ENCODE assay signal across 29 cellular contexts in genomic region chr2:234472155-234472554, GRCh38.
"Had no signal": no experiment of that assay in that cellular context is flagged by ENCODE, and none has a peak within 500 bp of the region (broad histone marks: within the 10 kb centered on the region; RNA-seq: fewer than 3 reads in every experiment).

No MANE protein-coding gene starts in this region.

- H3K27me3 Mint-ChIP-seq: natural killer cell treated with Interleukin-12 subunit alpha and Interleukin-12 subunit beta and Interleukin-15 and Interleukin-18, amount 100 ng/mL, for 72 hours; stimulated activated naive CD8-positive, alpha-beta T cell treated with anti-CD3 and anti-CD28 coated beads, Interleukin-15, Interleukin-2, amounts not matched to agents 100 ng/mL and 50 ng/mL, for 24 hours had no signal

- H3K27ac ChIP-seq: esophagus muscularis mucosa, foreskin keratinocyte, gastroesophageal sphincter, heart left ventricle, left lung, parathyroid adenoma, right lobe of liver, thoracic aorta, tibial nerve, upper lobe of right lung, uterus had no signal

- H3K4me1 Mint-ChIP-seq: neural crest cell had no signal

- FAIRE-seq: endothelial cell of umbilical vein, islet of Langerhans, small intestine had no signal

- H3K9ac ChIP-seq: parathyroid adenoma had no signal

- H3K36me3 ChIP-seq: esophagus muscularis mucosa, gastroesophageal sphincter, heart left ventricle, left lung, right lobe of liver, thoracic aorta, tibial nerve, upper lobe of right lung, uterus had no signal

- H3K4me3 ChIP-seq: esophagus muscularis mucosa, gastroesophageal sphincter, heart left ventricle, left lung, mucosa of descending colon, right lobe of liver, thoracic aorta, tibial nerve, upper lobe of right lung, uterus had no signal

- H3K9me3 Mint-ChIP-seq: natural killer cell treated with Interleukin-12 subunit alpha and Interleukin-12 subunit beta and Interleukin-15 and Interleukin-18, amount 100 ng/mL, for 72 hours had no signal

- H3K79me2 ChIP-seq: parathyroid adenoma had no signal

- H3K4me1 ChIP-seq: esophagus muscularis mucosa, gastroesophageal sphincter, left lung, parathyroid adenoma, right lobe of liver, tibial nerve, upper lobe of right lung, uterus had no signal

- H3K9me3 ChIP-seq: gastroesophageal sphincter, heart left ventricle, left lung, mucosa of descending colon, right lobe of liver, thoracic aorta, upper lobe of right lung, uterus had no signal

- DNase-seq: dermis blood vessel endothelial cell; effector memory CD4-positive, alpha-beta T cell; foreskin keratinocyte; heart left ventricle; hippocampal formation; left cardiac atrium; left lung; mesenchymal stem cell; mucosa of descending colon; naive B cell; right lobe of liver; small intestine; stimulated activated CD4-positive, alpha-beta T cell treated with anti-CD3 and anti-CD28 coated beads, Interleukin-15, amount 100 ng/mL, for 24 hours; stimulated activated CD4-positive, alpha-beta T cell treated with anti-CD3 and anti-CD28 coated beads, Interleukin-2, amount 100 ng/mL, for 48 hours; stimulated activated naive B cell treated with anti-CD40 and anti-IgM and Interleukin-4, amounts not matched to agents 10 μg/mL and 1 μg/mL and 100 μg/mL, for 72 hours; upper lobe of right lung; uterus had no signal

- H3K27ac Mint-ChIP-seq: mesothelial cell of epicardium; naive B cell; progenitor cell of endocrine pancreas; stimulated activated naive B cell treated with anti-CD40 and anti-IgM and Interleukin-4, amounts not matched to agents 10 μg/mL and 1 μg/mL and 100 μg/mL, for 72 hours; stimulated activated naive CD8-positive, alpha-beta T cell treated with anti-CD3 and anti-CD28 coated beads, Interleukin-15, Interleukin-2, amounts not matched to agents 100 ng/mL and 50 ng/mL, for 24 hours had no signal

- H2AFZ ChIP-seq: parathyroid adenoma had no signal

- H3K36me3 Mint-ChIP-seq: mesothelial cell of epicardium; naive B cell; natural killer cell treated with Interleukin-12 subunit alpha and Interleukin-12 subunit beta and Interleukin-15 and Interleukin-18, amount 100 ng/mL, for 72 hours had no signal

- H3K27me3 ChIP-seq: esophagus muscularis mucosa, foreskin keratinocyte, gastroesophageal sphincter, heart left ventricle, left lung, right lobe of liver, tibial nerve, upper lobe of right lung, uterus had no signal

- H3K4me3 Mint-ChIP-seq: mesothelial cell of epicardium; naive B cell; natural killer cell treated with Interleukin-12 subunit alpha and Interleukin-12 subunit beta and Interleukin-15 and Interleukin-18, amount 100 ng/mL, for 72 hours; neural crest cell; stimulated activated naive B cell treated with anti-CD40 and anti-IgM and Interleukin-4, amounts not matched to agents 10 μg/mL and 1 μg/mL and 100 μg/mL, for 72 hours; stimulated activated naive CD8-positive, alpha-beta T cell treated with anti-CD3 and anti-CD28 coated beads, Interleukin-15, Interleukin-2, amounts not matched to agents 100 ng/mL and 50 ng/mL, for 24 hours had no signal
